In genomic region chr5:52269395-52269794, GRCh38 we compare ENCODE assay signal across 12 cellular contexts.
DNase-seq lines count a peak whose midpoint lies in the region; ATAC-seq and TF ChIP-seq lines count a peak whose summit lies in the region.
"Had no signal": no experiment of that assay in that cellular context is flagged by ENCODE, and none has a peak within 500 bp of the region (broad histone marks: within the 10 kb centered on the region; RNA-seq: fewer than 3 reads in every experiment).

No MANE protein-coding gene starts in this region.

- H3K27ac Mint-ChIP-seq in stimulated activated effector memory CD8-positive, alpha-beta T cell treated with anti-CD3 and anti-CD28 coated beads, Interleukin-12 subunit alpha, Interleukin-12 subunit beta, amount 100 ng/mL, for 72 hours: no peak overlapping the region
- H3K27ac Mint-ChIP-seq: progenitor cell of endocrine pancreas had no signal

- no peak for ATAC-seq in GM21390 (IDR thresholded peaks at IDR 0.05; ENCODE audit: unreplicated experiment)
- ATAC-seq in HG03095 (IDR thresholded peaks at IDR 0.05; ENCODE audit: unreplicated experiment): no peak
- ATAC-seq in stimulated activated effector memory CD8-positive, alpha-beta T cell treated with anti-CD3 and anti-CD28 coated beads, Interleukin-12 subunit alpha, Interleukin-12 subunit beta, amount 100 ng/mL, for 72 hours: no peak

- H4K20me1 ChIP-seq in neural cell (ENCODE audit: insufficient read depth): no peaks in the 10 kb centered on the region
- H4K20me1 ChIP-seq: BLaER1 had no signal

- peak overlapping the region; percentile 3 for H3K27ac ChIP-seq in neural cell (ENCODE audit: low read length)
- H3K27ac ChIP-seq: BLaER1, epithelial cell of prostate had no signal

- no peaks in the 10 kb centered on the region for H3F3A ChIP-seq in neural cell (ENCODE audit: insufficient read depth, low read length, poor library complexity, severe bottlenecking)

- TF ChIP-seq CTCF in neural cell (IDR thresholded peaks at IDR 0.05; ENCODE audit: poor library complexity, severe bottlenecking): no peak

- no peaks in the 10 kb centered on the region for H3K9me3 ChIP-seq in neural cell (ENCODE audit: low read length)
- H3K9me3 ChIP-seq: BLaER1 had no signal

- TF ChIP-seq RAD21 in neural cell (conservative IDR thresholded peaks at IDR 0.05): no peak

- DNase-seq in DMS79 (lab: John Stamatoyannopoulos, UW) (peak; percentile 48), NCI-H1417 (lab: John Stamatoyannopoulos, UW) (peak; percentile 24 to 98 (median 77)), NCI-H774 (lab: John Stamatoyannopoulos, UW) (peak; percentile 95)
- no peak for DNase-seq in stimulated activated effector memory CD8-positive, alpha-beta T cell treated with anti-CD3 and anti-CD28 coated beads, Interleukin-12 subunit alpha, Interleukin-12 subunit beta, amount 100 ng/mL, for 72 hours (ENCODE audit: low spot score in 2 of 2)
- DNase-seq: activated CD4-positive, alpha-beta T cell treated with anti-CD3 and anti-CD28 coated beads, Interleukin-2, amount 50 U/mL, for 1 hour; Right ventricle myocardium superior had no signal

- no peaks in the 10 kb centered on the region for H3K36me3 Mint-ChIP-seq in stimulated activated effector memory CD8-positive, alpha-beta T cell treated with anti-CD3 and anti-CD28 coated beads, Interleukin-12 subunit alpha, Interleukin-12 subunit beta, amount 100 ng/mL, for 72 hours

- H3K4me1 Mint-ChIP-seq in stimulated activated effector memory CD8-positive, alpha-beta T cell treated with anti-CD3 and anti-CD28 coated beads, Interleukin-12 subunit alpha, Interleukin-12 subunit beta, amount 100 ng/mL, for 72 hours: no peaks in the 10 kb centered on the region

- no peak overlapping the region for H3K4me3 Mint-ChIP-seq in stimulated activated effector memory CD8-positive, alpha-beta T cell treated with anti-CD3 and anti-CD28 coated beads, Interleukin-12 subunit alpha, Interleukin-12 subunit beta, amount 100 ng/mL, for 72 hours

- no peaks in the 10 kb centered on the region for H3K79me2 ChIP-seq in neural cell (replicated peaks; ENCODE audit: insufficient read depth, low read length)

- peak overlapping the region; percentile 23 for H3K4me3 ChIP-seq in neural cell (ENCODE audit: low read length)
- H3K4me3 ChIP-seq: BLaER1 had no signal

- H3K4me2 ChIP-seq in neural cell (ENCODE audit: low read length): peak overlapping the region; percentile 11
- H3K4me2 ChIP-seq: BLaER1 had no signal

- H2AFZ ChIP-seq in neural cell (ENCODE audit: low read depth, low read length): no peak overlapping the region

- H3K9me2 ChIP-seq in neural cell (ENCODE audit: insufficient read depth, low read length): no peaks in the 10 kb centered on the region

- H3K36me3 ChIP-seq in neural cell (ENCODE audit: insufficient read depth, low read length): no peaks in the 10 kb centered on the region
- H3K36me3 ChIP-seq: BLaER1 had no signal

- no peaks in the 10 kb centered on the region for H3K27me3 ChIP-seq in neural cell (ENCODE audit: insufficient read depth, low read depth, low read length)
- H3K27me3 ChIP-seq: BLaER1 had no signal

- peak; percentile 37 for TF ChIP-seq EP300 in neural cell (conservative IDR thresholded peaks at IDR 0.05; ENCODE audit: poor library complexity, severe bottlenecking)

- H3K9me3 Mint-ChIP-seq in stimulated activated effector memory CD8-positive, alpha-beta T cell treated with anti-CD3 and anti-CD28 coated beads, Interleukin-12 subunit alpha, Interleukin-12 subunit beta, amount 100 ng/mL, for 72 hours: peaks cover 6% of the 10 kb centered on the region

- peak overlapping the region; percentile 4 for H3K9ac ChIP-seq in neural cell (ENCODE audit: low read length)
- H3K9ac ChIP-seq: BLaER1 had no signal

TF ChIP-seq in neural cell, 6 proteins besides CTCF, POLR2A, EP300 and RAD21:
- TF ChIP-seq REST (IDR thresholded peaks at IDR 0.05; ENCODE audit: borderline replicate concordance) (no peak), POLR2AphosphoS5 (IDR thresholded peaks at IDR 0.05) (peak; percentile 55)
TF ChIP-seq in neural cell: peak in this region for 1.

Comparison
In these comparisons a context has a peak if more than half of its experiments do, and no peak if none do; other contexts are left out.
1. DNase-seq: peak in DMS79 (single experiment), NCI-H1417 (3 of 3) and NCI-H774 (single experiment); none in stimulated activated effector memory CD8-positive, alpha-beta T cell treated with anti-CD3 and anti-CD28 coated beads, Interleukin-12 subunit alpha, Interleukin-12 subunit beta, amount 100 ng/mL, for 72 hours (0 of 2).